ENCODE assay signal across 1 cellular context in the genomic region with DNA sequence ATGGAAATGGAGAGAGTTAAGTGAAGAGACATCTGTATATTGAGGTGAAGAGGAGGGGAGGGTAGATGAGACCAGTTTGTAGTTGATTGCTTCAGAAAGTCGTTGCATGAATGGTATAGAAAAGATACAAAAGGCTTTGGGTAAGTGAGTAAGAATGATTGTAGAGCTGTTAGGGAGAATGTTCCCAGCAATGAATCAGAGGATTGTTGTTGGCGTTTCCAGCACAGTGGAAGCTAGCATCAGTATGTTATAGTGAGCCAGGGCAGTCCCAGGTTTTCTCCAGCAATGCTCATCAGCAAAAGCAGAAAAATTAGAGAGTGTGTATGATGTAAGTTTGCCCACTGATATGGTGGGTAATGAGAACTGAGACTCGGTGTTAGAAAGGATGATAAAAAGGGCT.
TF ChIP-seq lines count a peak whose summit lies in the region.

No MANE protein-coding gene starts in this region.

TF ChIP-seq in GM23338, 12 proteins besides CTCF, POLR2A, EP300 and RAD21 (continued from another document):
- TF ChIP-seq, protein P1, sequence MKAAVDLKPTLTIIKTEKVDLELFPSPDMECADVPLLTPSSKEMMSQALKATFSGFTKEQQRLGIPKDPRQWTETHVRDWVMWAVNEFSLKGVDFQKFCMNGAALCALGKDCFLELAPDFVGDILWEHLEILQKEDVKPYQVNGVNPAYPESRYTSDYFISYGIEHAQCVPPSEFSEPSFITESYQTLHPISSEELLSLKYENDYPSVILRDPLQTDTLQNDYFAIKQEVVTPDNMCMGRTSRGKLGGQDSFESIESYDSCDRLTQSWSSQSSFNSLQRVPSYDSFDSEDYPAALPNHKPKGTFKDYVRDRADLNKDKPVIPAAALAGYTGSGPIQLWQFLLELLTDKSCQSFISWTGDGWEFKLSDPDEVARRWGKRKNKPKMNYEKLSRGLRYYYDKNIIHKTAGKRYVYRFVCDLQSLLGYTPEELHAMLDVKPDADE (IDR thresholded peaks at IDR 0.05): no peak
- TF ChIP-seq ZNF114 (CRISPR knock-in tag; IDR thresholded peaks at IDR 0.05): no peak
- TF ChIP-seq EZH2phosphoT487 (IDR thresholded peaks at IDR 0.05; ENCODE audit: unreplicated experiment): no peak
- no peak for TF ChIP-seq REST (IDR thresholded peaks at IDR 0.05; ENCODE audit: unreplicated experiment)
- TF ChIP-seq EZH2 (IDR thresholded peaks at IDR 0.05; ENCODE audit: low read depth, unreplicated experiment): no peak
